Comparison of ENCODE assay signal across 10 cellular contexts in genomic region chr4:128827280-128827679, GRCh38. TPM values are rescaled to one million over a fixed set of nuclear protein-coding genes. Genes with fewer than 3 reads are reported as not detected.
A peak's percentile ranks its signal among the peaks of the same experiment; 100 is the strongest.
DNase-seq lines count a peak whose midpoint lies in the region; ATAC-seq and TF ChIP-seq lines count a peak whose summit lies in the region.
"Had no signal": no experiment of that assay in that cellular context is flagged by ENCODE, and none has a peak within 500 bp of the region (broad histone marks: within the 10 kb centered on the region; RNA-seq: fewer than 3 reads in every experiment).

No MANE protein-coding gene starts in this region.

- H3K4me1 Mint-ChIP-seq in activated T-cell treated with anti-CD3 and anti-CD28 coated beads, Interleukin-2, amount 50 U/mL, for 72 hours (ENCODE audit: low read depth) = peaks cover 59% of the 10 kb centered on the region
- peaks cover 60% of the 10 kb centered on the region for H3K4me1 Mint-ChIP-seq in activated CD4-positive, alpha-beta memory T cell treated with anti-CD3 and anti-CD28 coated beads for 36 hours (ENCODE audit: low read depth)
- peaks cover 34% of the 10 kb centered on the region for H3K4me1 Mint-ChIP-seq in progenitor cell of endocrine pancreas (ENCODE audit: low read depth)

- peaks cover 0 to 75% (median 35%) of the 10 kb centered on the region in 4 donors for H3K4me1 ChIP-seq in tibial artery

- peaks cover 0 to 6% (median 0%) of the 10 kb centered on the region in 3 donors for H3K36me3 ChIP-seq in tibial artery

- peak overlapping the region; percentile 91 for H3K27ac Mint-ChIP-seq in activated T-cell treated with anti-CD3 and anti-CD28 coated beads, Interleukin-2, amount 50 U/mL, for 72 hours
- H3K27ac Mint-ChIP-seq in activated CD4-positive, alpha-beta memory T cell treated with anti-CD3 and anti-CD28 coated beads for 36 hours = peak overlapping the region; percentile 9
- peak overlapping the region; percentile 1 for H3K27ac Mint-ChIP-seq in progenitor cell of endocrine pancreas

- ATAC-seq in activated T-cell treated with anti-CD3 and anti-CD28 coated beads, Interleukin-2, amount 50 U/mL, for 72 hours (replicated peaks in 1 of 2) = no peak
- peak; percentile 35 for ATAC-seq in HG02623 (IDR thresholded peaks at IDR 0.05; ENCODE audit: unreplicated experiment)

- H3K27ac ChIP-seq in tibial artery = no peak overlapping the region
- H3K27ac ChIP-seq: SJCRH30 had no signal

- H3K36me3 Mint-ChIP-seq in activated T-cell treated with anti-CD3 and anti-CD28 coated beads, Interleukin-2, amount 50 U/mL, for 72 hours (ENCODE audit: insufficient read depth in 2 of 2) = peaks cover 5 to 12% of the 10 kb centered on the region in 2 donors
- H3K36me3 Mint-ChIP-seq in activated CD4-positive, alpha-beta memory T cell treated with anti-CD3 and anti-CD28 coated beads for 36 hours = peaks cover 16% of the 10 kb centered on the region
- peaks cover 1% of the 10 kb centered on the region for H3K36me3 Mint-ChIP-seq in progenitor cell of endocrine pancreas (ENCODE audit: insufficient read depth)

- DNase-seq in activated T-cell treated with anti-CD3 and anti-CD28 coated beads, Interleukin-2, amount 50 U/mL, for 72 hours = no peak
- no peak for DNase-seq in activated T-cell treated with anti-CD3 and anti-CD28 coated beads, Interleukin-2, amount 50 U/mL, for 1 hour
- DNase-seq in activated CD4-positive, alpha-beta memory T cell treated with anti-CD3 and anti-CD28 coated beads for 36 hours = no peak
- DNase-seq in progenitor cell of endocrine pancreas (ENCODE audit: low spot score, unreplicated experiment) (no peak), NCI-H1694 (lab: John Stamatoyannopoulos, UW) (no peak), tibial artery (no peak), LoVo (ENCODE audit: low spot score) (no peak)
- DNase-seq: SJCRH30 had no signal

- peak overlapping the region; percentile 4 to 39 for H3K4me3 Mint-ChIP-seq in activated T-cell treated with anti-CD3 and anti-CD28 coated beads, Interleukin-2, amount 50 U/mL, for 72 hours
- H3K4me3 Mint-ChIP-seq in activated CD4-positive, alpha-beta memory T cell treated with anti-CD3 and anti-CD28 coated beads for 36 hours = no peak overlapping the region
- H3K4me3 Mint-ChIP-seq in progenitor cell of endocrine pancreas (ENCODE audit: low read depth) = no peak overlapping the region

- H3K4me3 ChIP-seq in tibial artery = no peak overlapping the region
- H3K4me3 ChIP-seq: HAP-1, SJCRH30 had no signal

- intact Hi-C loops in activated CD4-positive, alpha-beta memory T cell treated with anti-CD3 and anti-CD28 coated beads for 36 hours (cut with micrococcal nuclease) = loop anchor here (5.0 kb wide), 1 partner anchor 35 kb away; no protein-coding TSS in a partner anchor
- intact Hi-C loops in tibial artery (cut with DNase I; ENCODE audit: low total_unique reads) = no loop called here

- no peaks in the 10 kb centered on the region for H3K9me3 ChIP-seq in tibial artery
- H3K9me3 ChIP-seq: HAP-1, SJCRH30 had no signal

- no peaks in the 10 kb centered on the region for H3K27me3 ChIP-seq in tibial artery
- H3K27me3 ChIP-seq: SJCRH30 had no signal

- no peak for TF ChIP-seq CTCF in progenitor cell of endocrine pancreas (IDR thresholded peaks at IDR 0.05; ENCODE audit: unreplicated experiment)
- TF ChIP-seq CTCF in tibial artery (IDR thresholded peaks at IDR 0.05) = no peak

- POLR2A ChIA-PET in activated CD4-positive, alpha-beta memory T cell treated with anti-CD3 and anti-CD28 coated beads for 36 hours (lab: Charles Lee) = interaction anchor here (1.2 kb wide), 1 partner anchor 15 kb away, joined by 5 read pairs; no protein-coding TSS in a partner anchor

- H3K27me3 Mint-ChIP-seq in activated T-cell treated with anti-CD3 and anti-CD28 coated beads, Interleukin-2, amount 50 U/mL, for 72 hours (ENCODE audit: low read depth) = no peaks in the 10 kb centered on the region
- H3K27me3 Mint-ChIP-seq in activated CD4-positive, alpha-beta memory T cell treated with anti-CD3 and anti-CD28 coated beads for 36 hours = no peaks in the 10 kb centered on the region
- no peaks in the 10 kb centered on the region for H3K27me3 Mint-ChIP-seq in progenitor cell of endocrine pancreas

- CTCF ChIA-PET in activated CD4-positive, alpha-beta memory T cell treated with anti-CD3 and anti-CD28 coated beads for 36 hours (lab: Charles Lee) = interaction anchor here (1.2 kb wide), 1 partner anchor 18 kb away, joined by 4 read pairs; the partner anchor contains the start of gene JADE1

- no peaks in the 10 kb centered on the region for H3K9me3 Mint-ChIP-seq in activated T-cell treated with anti-CD3 and anti-CD28 coated beads, Interleukin-2, amount 50 U/mL, for 72 hours
- peaks cover 5% of the 10 kb centered on the region for H3K9me3 Mint-ChIP-seq in activated CD4-positive, alpha-beta memory T cell treated with anti-CD3 and anti-CD28 coated beads for 36 hours
- H3K9me3 Mint-ChIP-seq in progenitor cell of endocrine pancreas (ENCODE audit: low read depth) = no peaks in the 10 kb centered on the region

RNA-seq across cellular contexts. Expression of gene JADE1, which starts 17.8 kb away (rescaled TPM):
- total RNA-seq in activated T-cell treated with anti-CD3 and anti-CD28 coated beads, Interleukin-2, amount 50 U/mL, for 72 hours = 10 to 100 TPM; 30.0 to 34.9 TPM
- 10 to 100 TPM; 25.4 to 28.3 TPM for total RNA-seq in activated CD4-positive, alpha-beta memory T cell treated with anti-CD3 and anti-CD28 coated beads for 36 hours
- 35.3 and 43.2 TPM in 2 replicates for total RNA-seq in progenitor cell of endocrine pancreas

Comparison
In these comparisons a context has a peak if more than half of its experiments do, and no peak if none do; other contexts are left out.
1. H3K27ac Mint-ChIP-seq: peak in every context shown above with its lines; median percentile 91 in activated T-cell treated with anti-CD3 and anti-CD28 coated beads, Interleukin-2, amount 50 U/mL, for 72 hours; 9 in activated CD4-positive, alpha-beta memory T cell treated with anti-CD3 and anti-CD28 coated beads for 36 hours; 1 in progenitor cell of endocrine pancreas.
2. H3K4me3 Mint-ChIP-seq: peak in activated T-cell treated with anti-CD3 and anti-CD28 coated beads, Interleukin-2, amount 50 U/mL, for 72 hours (2 of 2); none in activated CD4-positive, alpha-beta memory T cell treated with anti-CD3 and anti-CD28 coated beads for 36 hours (single experiment) and progenitor cell of endocrine pancreas (single experiment).